Comparison of ENCODE assay signal across 8 cellular contexts in the genomic region with DNA sequence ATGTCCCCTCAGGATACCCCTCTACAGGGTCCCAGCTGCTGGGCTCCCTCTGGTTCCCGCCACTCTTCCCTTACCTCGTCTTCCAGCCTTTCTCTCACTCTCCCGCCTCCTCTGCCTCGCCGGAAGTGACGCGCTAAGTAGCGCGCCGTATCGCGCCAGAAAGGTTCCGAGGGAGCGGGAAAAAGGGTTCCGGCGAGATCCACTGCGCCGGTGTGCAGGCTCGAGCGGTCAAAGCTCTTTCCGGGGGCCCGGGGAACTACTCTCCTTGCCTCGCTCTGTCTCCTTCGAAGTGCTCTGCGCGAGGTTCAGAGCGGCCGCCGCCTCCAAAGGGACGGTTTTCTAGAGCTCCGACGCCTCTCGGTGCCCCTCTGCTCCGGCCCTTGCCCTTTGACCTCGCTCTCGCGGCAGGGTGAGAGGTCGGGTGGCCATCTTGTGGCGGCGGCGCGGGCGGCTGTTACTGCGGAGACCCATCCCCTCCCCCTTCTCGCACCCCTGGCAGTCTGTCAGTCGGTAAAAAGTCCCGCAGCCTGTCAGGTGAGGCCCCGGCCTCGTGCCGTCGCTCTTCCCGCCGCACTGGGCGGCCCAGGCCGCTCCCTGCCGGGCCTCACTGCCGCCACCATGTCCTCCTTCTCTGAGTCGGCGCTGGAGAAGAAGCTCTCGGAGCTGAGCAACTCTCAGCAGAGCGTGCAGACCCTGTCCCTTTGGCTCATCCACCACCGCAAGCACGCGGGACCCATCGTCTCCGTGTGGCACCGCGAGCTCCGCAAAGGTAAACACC. TPM values are rescaled to one million over a fixed set of nuclear protein-coding genes. Genes with fewer than 3 reads are reported as not detected.
DNase-seq lines count a peak whose midpoint lies in the region; ATAC-seq and TF ChIP-seq lines count a peak whose summit lies in the region.

A gene with protein sequence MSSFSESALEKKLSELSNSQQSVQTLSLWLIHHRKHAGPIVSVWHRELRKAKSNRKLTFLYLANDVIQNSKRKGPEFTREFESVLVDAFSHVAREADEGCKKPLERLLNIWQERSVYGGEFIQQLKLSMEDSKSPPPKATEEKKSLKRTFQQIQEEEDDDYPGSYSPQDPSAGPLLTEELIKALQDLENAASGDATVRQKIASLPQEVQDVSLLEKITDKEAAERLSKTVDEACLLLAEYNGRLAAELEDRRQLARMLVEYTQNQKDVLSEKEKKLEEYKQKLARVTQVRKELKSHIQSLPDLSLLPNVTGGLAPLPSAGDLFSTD (plus strand): TSS at position 417 of the 778 bp plus-strand sequence. CDS start 202 bp downstream, at position 619.
A gene (minus strand): TSS at position 127 of the 778 bp plus-strand sequence. CDS start 19,640 bp downstream, outside the sequence.

- TF ChIP-seq CTCF in choroid plexus epithelial cell (conservative IDR thresholded peaks at IDR 0.05; ENCODE audit: low read depth, low read length) (no peak), kidney epithelial cell (IDR thresholded peaks at IDR 0.05; ENCODE audit: insufficient read depth, low read length, poor library complexity, severe bottlenecking) (no peak)

- H3K4me3 ChIP-seq in choroid plexus epithelial cell (ENCODE audit: low read depth, low read length) (peak within 1 kb of the TSS; percentile 93), kidney epithelial cell (ENCODE audit: low read depth, low read length) (peak within 1 kb of the TSS; percentile 88)

- peak; percentile 78 to 83 for DNase-seq in AML-193 (lab: John Stamatoyannopoulos, UW)
- DNase-seq in NCI-H510A treated with DMSO at 0.1 percent for 48 hours (lab: John Stamatoyannopoulos, UW), result peak; percentile 86
- DNase-seq in activated CD4-positive, alpha-beta T cell treated with anti-CD3 and anti-CD28 coated beads for 4 hours, result peak; percentile 82 to 87
- DNase-seq in choroid plexus epithelial cell (ENCODE audit: low read depth), result peak; percentile 88
- DNase-seq in kidney epithelial cell (ENCODE audit: low read depth), result peak; percentile 45
- peak; percentile 91 for DNase-seq in stimulated activated CD4-positive, alpha-beta T cell treated with anti-CD3 and anti-CD28 coated beads, Interleukin-15, amount 100 ng/mL, for 24 hours

- ATAC-seq in GM19043 (IDR thresholded peaks at IDR 0.05; ENCODE audit: low read depth, unreplicated experiment), result peak; percentile 79
- ATAC-seq in HG03432 (IDR thresholded peaks at IDR 0.05; ENCODE audit: unreplicated experiment), result peak; percentile 84

- no peaks in the 10 kb centered on the region for H3K36me3 ChIP-seq in kidney epithelial cell (ENCODE audit: control insufficient read depth, insufficient read depth, low read length)

- no peaks in the 10 kb centered on the region for H3K27me3 ChIP-seq in kidney epithelial cell (ENCODE audit: control insufficient read depth, insufficient read depth, low read length)

RNA-seq across cellular contexts. Expression of the first gene that starts in this region (rescaled TPM):
- total RNA-seq in kidney epithelial cell, result 12.7 and 21.1 TPM in 2 replicates

RNA-seq across cellular contexts. Expression of the second gene that starts in this region (rescaled TPM):
- total RNA-seq in kidney epithelial cell, result 18.8 and 26.3 TPM in 2 replicates

Comparison
In these comparisons a context has a peak if more than half of its experiments do, and no peak if none do; other contexts are left out.
1. Peak in every context shown above with its lines: DNase-seq, ATAC-seq and H3K4me3 ChIP-seq.